In the genomic region with DNA sequence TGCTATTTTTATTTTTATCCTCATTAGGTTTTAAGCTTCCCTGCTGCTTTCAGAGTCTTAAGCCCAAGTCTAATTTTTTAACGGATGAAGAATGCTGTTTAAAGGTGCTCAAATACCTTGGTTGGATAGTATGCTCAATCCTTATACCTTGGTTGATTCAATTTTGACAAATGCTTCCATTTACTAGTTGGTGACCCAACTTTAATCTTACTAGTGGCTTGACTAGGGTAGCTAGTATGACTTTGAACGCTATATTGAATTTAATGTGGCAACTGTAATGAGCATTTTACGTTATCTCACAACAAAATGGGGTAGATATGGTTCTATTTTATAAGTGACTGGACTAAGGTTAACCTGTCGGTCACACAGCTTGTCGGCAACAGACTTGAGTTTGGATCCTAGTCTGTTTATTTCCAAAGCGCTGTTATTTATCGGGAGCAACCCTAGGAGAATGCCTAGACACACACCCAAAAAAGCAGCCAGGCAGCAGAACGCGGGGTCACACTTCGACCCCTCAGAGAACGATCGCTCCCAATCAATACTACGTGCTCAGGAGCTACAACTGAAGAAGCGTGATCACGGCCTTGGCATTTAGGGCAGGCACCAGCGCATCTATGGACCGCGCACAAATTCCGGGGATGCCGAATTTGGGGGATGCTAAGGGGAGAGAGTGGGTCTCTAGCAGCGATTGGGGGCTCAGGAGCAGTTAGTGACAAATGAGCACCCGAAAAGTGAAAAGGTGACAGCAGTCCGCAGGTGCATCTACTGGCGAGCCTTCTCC, we compare ENCODE assay signal across 8 cellular contexts. TPM values are rescaled to one million over a fixed set of nuclear protein-coding genes. Genes with fewer than 3 reads are reported as not detected.
DNase-seq lines count a peak whose midpoint lies in the region; ATAC-seq, FAIRE-seq and TF ChIP-seq lines count a peak whose summit lies in the region.

No MANE protein-coding gene starts in this region.

- H3K27ac Mint-ChIP-seq in naive B cell: peak overlapping the region in 5 of 6 donors; percentile 33 to 92 (median 71)

- H3K27me3 Mint-ChIP-seq in naive B cell: no peaks in the 10 kb centered on the region

- no peak for FAIRE-seq in bronchial epithelial cell (lab: Jason Lieb, UNC)

- no peak for TF ChIP-seq CTCF in bronchial epithelial cell (IDR thresholded peaks at IDR 0.05; ENCODE audit: insufficient read depth, low read length, severe bottlenecking)

- H3K36me3 ChIP-seq in bronchial epithelial cell (ENCODE audit: control insufficient read depth, insufficient read depth, low read length): no peaks in the 10 kb centered on the region

- H3K9me3 Mint-ChIP-seq in naive B cell: peaks cover 0 to 8% (median 4%) of the 10 kb centered on the region in 7 donors

- ATAC-seq in GM18868 (IDR thresholded peaks at IDR 0.05; ENCODE audit: unreplicated experiment): peak; percentile 0
- ATAC-seq in HG03432 (IDR thresholded peaks at IDR 0.05; ENCODE audit: unreplicated experiment): peak; percentile 0
- ATAC-seq in naive B cell (ENCODE audit: low read depth in 2 of 2): no peak
- no peak for ATAC-seq in GM21526 (IDR thresholded peaks at IDR 0.05; ENCODE audit: low FRiP score, unreplicated experiment)
- ATAC-seq in HG02970 (IDR thresholded peaks at IDR 0.05; ENCODE audit: low FRiP score, unreplicated experiment): no peak

- peaks cover 9 to 13% of the 10 kb centered on the region in 2 donors for H3K36me3 Mint-ChIP-seq in naive B cell

- peak overlapping the region; percentile 84 to 94 (median 91) for H3K4me3 Mint-ChIP-seq in naive B cell

- peaks cover 1% of the 10 kb centered on the region for H3K27me3 ChIP-seq in bronchial epithelial cell (ENCODE audit: control insufficient read depth, insufficient read depth, low read length)

- H3K4me3 ChIP-seq in bronchial epithelial cell (ENCODE audit: low read depth, low read length): peak overlapping the region; percentile 52

- DNase-seq in bronchial epithelial cell (ENCODE audit: low read depth) (no peak), naive B cell (no peak), KG1 (lab: John Stamatoyannopoulos, UW) (no peak), NCI-H748 (lab: John Stamatoyannopoulos, UW; ENCODE audit: unreplicated experiment) (no peak)

- peaks cover 22 to 30% (median 30%) of the 10 kb centered on the region in 3 donors for H3K4me1 Mint-ChIP-seq in naive B cell

RNA-seq across cellular contexts. Expression of a gene that starts 0.6 kb away (rescaled TPM):
- total RNA-seq in bronchial epithelial cell: 0.53 and 1.9 TPM in 2 replicates
- 10 to 100 TPM; 12.1 to 21.8 (median 17.8) TPM for polyA plus RNA-seq in naive B cell (ENCODE audit: low read depth in 6 of 6)

RNA-seq across cellular contexts. Expression of a gene that starts 4.8 kb away (rescaled TPM):
- 0.26 and 0.64 TPM in 2 replicates for total RNA-seq in bronchial epithelial cell
- polyA plus RNA-seq in naive B cell (ENCODE audit: low read depth in 6 of 6): 1 to 10 TPM in 4 of 6 donors, under 1 TPM in 1, not detected in 1; 0.49 to 3.0 (median 2.2) TPM

Comparison
In these comparisons a context has a peak if more than half of its experiments do, and no peak if none do; other contexts are left out.
1. ATAC-seq: peak in GM18868 (single experiment) and HG03432 (single experiment); none in naive B cell (0 of 2), GM21526 (single experiment) and HG02970 (single experiment).